Comparison of ENCODE assay signal across 28 cellular contexts in genomic region chr2:56197816-56198215, GRCh38.
"Had no signal": no experiment of that assay in that cellular context is flagged by ENCODE, and none has a peak within 500 bp of the region (broad histone marks: within the 10 kb centered on the region; RNA-seq: fewer than 3 reads in every experiment).

No MANE protein-coding gene starts in this region.

- H3K27ac ChIP-seq: neural progenitor cell, ovary, parathyroid adenoma, psoas muscle, right lobe of liver, sigmoid colon, stomach, thoracic aorta, thyroid gland, tibial nerve, upper lobe of left lung, vagina had no signal

- H3K9ac ChIP-seq: neural progenitor cell, parathyroid adenoma had no signal

- H2AFZ ChIP-seq: neural progenitor cell, parathyroid adenoma had no signal

- FAIRE-seq: small intestine, urothelium cell line had no signal

- H3K27me3 ChIP-seq: ovary, right lobe of liver, stomach, thyroid gland, tibial nerve, upper lobe of left lung, vagina had no signal

- ATAC-seq: psoas muscle; right cardiac atrium; right lobe of liver; stimulated activated effector memory CD8-positive, alpha-beta T cell treated with anti-CD3 and anti-CD28 coated beads, Interleukin-12 subunit alpha, Interleukin-12 subunit beta, amount 100 ng/mL, for 72 hours; stimulated activated naive B cell treated with anti-CD40 and anti-IgM and Interleukin-4, amounts not matched to agents 10 μg/mL and 1 μg/mL and 100 μg/mL, for 72 hours had no signal

- H3K9me3 ChIP-seq: ovary, psoas muscle, right lobe of liver, sigmoid colon, stomach, thoracic aorta, thyroid gland, tibial nerve, upper lobe of left lung, vagina had no signal

- H3K9me3 Mint-ChIP-seq: nephron; neural progenitor cell; stimulated activated naive B cell treated with anti-CD40 and anti-IgM and Interleukin-4, amounts not matched to agents 10 μg/mL and 1 μg/mL and 100 μg/mL, for 72 hours; stimulated activated naive CD8-positive, alpha-beta T cell treated with anti-CD3 and anti-CD28 coated beads, Interleukin-15, Interleukin-2, amounts not matched to agents 100 ng/mL and 50 ng/mL, for 24 hours had no signal

- H3K4me1 Mint-ChIP-seq: neural progenitor cell; stimulated activated effector memory CD8-positive, alpha-beta T cell treated with anti-CD3 and anti-CD28 coated beads, Interleukin-12 subunit alpha, Interleukin-12 subunit beta, amount 100 ng/mL, for 72 hours; stimulated activated naive B cell treated with anti-CD40 and anti-IgM and Interleukin-4, amounts not matched to agents 10 μg/mL and 1 μg/mL and 100 μg/mL, for 72 hours had no signal

- H3K4me3 Mint-ChIP-seq: nephron; neural progenitor cell; stimulated activated effector memory CD8-positive, alpha-beta T cell treated with anti-CD3 and anti-CD28 coated beads, Interleukin-12 subunit alpha, Interleukin-12 subunit beta, amount 100 ng/mL, for 72 hours; stimulated activated naive B cell treated with anti-CD40 and anti-IgM and Interleukin-4, amounts not matched to agents 10 μg/mL and 1 μg/mL and 100 μg/mL, for 72 hours; stimulated activated naive CD8-positive, alpha-beta T cell treated with anti-CD3 and anti-CD28 coated beads, Interleukin-15, Interleukin-2, amounts not matched to agents 100 ng/mL and 50 ng/mL, for 24 hours had no signal

- H3K79me2 ChIP-seq: parathyroid adenoma had no signal

- H3K27ac Mint-ChIP-seq: nephron; neural progenitor cell; progenitor cell of endocrine pancreas; stimulated activated effector memory CD8-positive, alpha-beta T cell treated with anti-CD3 and anti-CD28 coated beads, Interleukin-12 subunit alpha, Interleukin-12 subunit beta, amount 100 ng/mL, for 72 hours; stimulated activated naive B cell treated with anti-CD40 and anti-IgM and Interleukin-4, amounts not matched to agents 10 μg/mL and 1 μg/mL and 100 μg/mL, for 72 hours; stimulated activated naive CD8-positive, alpha-beta T cell treated with anti-CD3 and anti-CD28 coated beads, Interleukin-15, Interleukin-2, amounts not matched to agents 100 ng/mL and 50 ng/mL, for 24 hours had no signal

- H3K36me3 ChIP-seq: neural progenitor cell, ovary, right lobe of liver, sigmoid colon, stomach, thoracic aorta, tibial nerve, vagina had no signal

- H3K4me3 ChIP-seq: neural progenitor cell, ovary, psoas muscle, right lobe of liver, sigmoid colon, stomach, thoracic aorta, thyroid gland, tibial nerve, upper lobe of left lung, vagina had no signal

- H3K4me1 ChIP-seq: neural progenitor cell, parathyroid adenoma, psoas muscle, right lobe of liver, sigmoid colon, stomach, tibial nerve, vagina had no signal

- H3K36me3 Mint-ChIP-seq: neural progenitor cell; stimulated activated effector memory CD8-positive, alpha-beta T cell treated with anti-CD3 and anti-CD28 coated beads, Interleukin-12 subunit alpha, Interleukin-12 subunit beta, amount 100 ng/mL, for 72 hours; stimulated activated naive B cell treated with anti-CD40 and anti-IgM and Interleukin-4, amounts not matched to agents 10 μg/mL and 1 μg/mL and 100 μg/mL, for 72 hours had no signal

- DNase-seq: occipital lobe; ovary; posterior cingulate gyrus; psoas muscle; right cardiac atrium; right lobe of liver; sigmoid colon; small intestine; stimulated activated CD4-positive, alpha-beta T cell treated with anti-CD3 and anti-CD28 coated beads, Interleukin-15, amount 100 ng/mL, for 24 hours; stimulated activated CD4-positive, alpha-beta T cell treated with anti-CD3 and anti-CD28 coated beads, Interleukin-2, amount 100 ng/mL, for 24 hours; stimulated activated CD4-positive, alpha-beta T cell treated with anti-CD3 and anti-CD28 coated beads, Interleukin-2, amount 100 ng/mL, for 48 hours; stimulated activated CD4-positive, alpha-beta T cell treated with anti-CD3 and anti-CD28 coated beads, Interleukin-4, amount 100 ng/mL, for 24 hours; stimulated activated naive B cell treated with anti-CD40 and anti-IgM and Interleukin-4, amounts not matched to agents 10 μg/mL and 1 μg/mL and 100 μg/mL, for 72 hours; stimulated activated naive CD4-positive, alpha-beta T cell treated with Interleukin-2 at 50 U/mL for 16 hours; stomach; thyroid gland; trophoblast cell; upper lobe of left lung had no signal

- H3K4me2 ChIP-seq: neural progenitor cell had no signal
